ENCODE assay signal across 17 cellular contexts in the genomic region with DNA sequence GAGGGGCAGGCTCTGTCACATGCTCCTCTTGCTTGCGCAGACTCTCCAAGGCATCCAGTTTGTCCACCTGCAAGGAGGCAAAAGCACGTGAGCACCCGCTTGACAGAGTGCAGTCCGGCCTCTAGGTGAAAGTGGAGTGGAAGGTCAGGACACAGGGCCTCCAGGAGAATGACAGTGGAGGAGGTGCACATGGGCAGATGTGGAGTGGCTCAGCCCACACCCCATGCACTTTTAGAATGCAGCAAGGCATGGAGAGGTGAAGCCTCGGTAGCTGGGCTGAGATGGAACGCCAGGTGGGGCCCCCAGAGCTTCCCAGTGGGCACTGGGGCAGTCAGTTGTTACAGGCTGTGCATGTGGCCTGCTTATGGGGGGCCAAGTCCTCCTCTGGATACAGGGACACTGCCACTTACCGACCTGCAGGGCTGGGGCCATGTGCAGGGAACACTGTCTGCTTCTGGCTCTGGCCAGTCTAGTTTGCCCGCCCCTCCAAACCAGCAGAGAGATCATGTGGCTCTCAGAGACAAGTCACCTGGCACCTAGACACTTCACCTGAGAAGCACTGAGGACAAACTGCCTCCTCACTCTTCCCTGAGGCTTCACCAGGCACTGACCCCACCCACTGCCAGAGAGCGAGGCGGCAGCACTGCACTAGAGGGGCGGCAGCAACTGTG. TPM values are rescaled to one million over a fixed set of nuclear protein-coding genes. Genes with fewer than 3 reads are reported as not detected.
DNase-seq lines count a peak whose midpoint lies in the region; ATAC-seq, FAIRE-seq and TF ChIP-seq lines count a peak whose summit lies in the region.
"Had no signal": no experiment of that assay in that cellular context is flagged by ENCODE, and none has a peak within 500 bp of the region (broad histone marks: within the 10 kb centered on the region; RNA-seq: fewer than 3 reads in every experiment).

No MANE protein-coding gene starts in this region.

- H3K36me3 Mint-ChIP-seq in activated naive CD4-positive, alpha-beta T cell treated with anti-CD3 and anti-CD28 coated beads for 36 hours (ENCODE audit: low read depth) = no peaks in the 10 kb centered on the region
- H3K36me3 Mint-ChIP-seq in activated naive CD4-positive, alpha-beta T cell treated with anti-CD3 and anti-CD28 coated beads, Interleukin-2, amount 10 ng/mL, durations not matched to agents 7 days and 5 days = no peaks in the 10 kb centered on the region
- no peaks in the 10 kb centered on the region for H3K36me3 Mint-ChIP-seq in T-helper 17 cell (ENCODE audit: low read depth)
- H3K36me3 Mint-ChIP-seq in neural progenitor cell = no peaks in the 10 kb centered on the region

- H3K9ac ChIP-seq in K562 (ENCODE audit: insufficient read depth in 1 of 2, low read depth in 2 of 2, low read length in 2 of 2) = peak overlapping the region in 1 of 2 experiments; percentile 96; a peak in 2 of 4 replicates
- no peak overlapping the region for H3K9ac ChIP-seq in neural progenitor cell

- no TSS peak for BruUV-seq in K562 (replicated peaks; lab: Mats Ljungman, UMichigan)

- POLR2A ChIA-PET in K562 (lab: Yijun Ruan, JAX) = interaction anchor here (0.6 to 11.1 kb wide), 4 partner anchors 14 to 779 kb away, joined by 3 to 191 read pairs (median 4); no protein-coding TSS in a partner anchor

- H4K20me1 ChIP-seq in K562 (replicated peaks; ENCODE audit: control insufficient read depth, insufficient read depth, low read length) = peaks cover 4% of the 10 kb centered on the region; the same call in 1 of the 2 replicates
- H4K20me1 ChIP-seq in neural progenitor cell (ENCODE audit: low read depth) = peaks cover 24% of the 10 kb centered on the region

- H2AFZ ChIP-seq in K562 (ENCODE audit: low read depth, low read length) (no peak overlapping the region), neural progenitor cell (replicated peaks) (no peak overlapping the region)
- H2AFZ ChIP-seq: PC-9 had no signal

- peaks cover 2% of the 10 kb centered on the region for H3K9me1 ChIP-seq in K562 (ENCODE audit: control insufficient read depth, insufficient read depth, low read length)

- H3K9me3 ChIP-seq in T-helper 17 cell (ENCODE audit: control insufficient read depth, low read length, poor library complexity, severe bottlenecking) (no peaks in the 10 kb centered on the region), K562 (replicated peaks; ENCODE audit: control insufficient read depth, insufficient read depth, low read depth, low read length) (no peaks in the 10 kb centered on the region), neural progenitor cell (ENCODE audit: low read depth) (no peaks in the 10 kb centered on the region)
- H3K9me3 ChIP-seq: A549; BLaER1 treated with 17β-estradiol and CSF1 and Interleukin-3, amounts not matched to agents 10 nM and 100 nM had no signal

- H3K4me2 ChIP-seq in K562 (ENCODE audit: insufficient read depth, low read length) = no peak overlapping the region
- H3K4me2 ChIP-seq in neural progenitor cell = no peak overlapping the region
- H3K4me2 ChIP-seq: A549, PC-9 had no signal

- TF ChIP-seq CTCF in K562 (IDR thresholded peaks at IDR 0.05 in 2 of 3, conservative IDR thresholded peaks at IDR 0.05 in 1 of 3; ENCODE audit: insufficient read depth in 2 of 3, low read depth in 1 of 3, low read length in 3 of 3) (no peak), neural progenitor cell (IDR thresholded peaks at IDR 0.05) (no peak)

- H3K36me3 ChIP-seq in K562 (ENCODE audit: control insufficient read depth, insufficient read depth, low read length) = peaks cover 16% of the 10 kb centered on the region; the same call in 2 of the 3 replicates
- no peaks in the 10 kb centered on the region for H3K36me3 ChIP-seq in neural progenitor cell

- CTCF ChIA-PET in activated naive CD4-positive, alpha-beta T cell treated with anti-CD3 and anti-CD28 coated beads for 36 hours (lab: Charles Lee) = no interaction called here
- CTCF ChIA-PET in activated naive CD4-positive, alpha-beta T cell treated with anti-CD3 and anti-CD28 coated beads, Interleukin-2, amount 10 ng/mL, durations not matched to agents 7 days and 5 days (lab: Charles Lee) = interaction anchor here (1.0 to 1.5 kb wide), 3 partner anchors 294 to 449 kb away, joined by 4 to 9 read pairs (median 4); no protein-coding TSS in a partner anchor
- CTCF ChIA-PET in K562 (lab: Yijun Ruan, JAX; ENCODE audit: low intra/inter-chr PET ratio) = interaction anchor here (0.5 to 2.6 kb wide), 3 partner anchors 24 to 537 kb away, joined by 3 to 31 read pairs (median 7); no protein-coding TSS in a partner anchor

- peaks cover 21% of the 10 kb centered on the region for H3F3A ChIP-seq in neural progenitor cell (ENCODE audit: low read depth)

- H3K27me3 ChIP-seq in K562 (ENCODE audit: control insufficient read depth in 2 of 2, insufficient read depth in 2 of 2, low read length in 2 of 2) = peaks cover 15 to 38% of the 10 kb centered on the region in 2 experiments; a peak in 4 of 5 replicates
- H3K27me3 ChIP-seq in neural progenitor cell = peaks cover 8% of the 10 kb centered on the region
- H3K27me3 ChIP-seq: BLaER1 treated with 17β-estradiol and CSF1 and Interleukin-3, amounts not matched to agents 10 nM and 100 nM had no signal

- ATAC-seq in T-helper 17 cell = no peak
- ATAC-seq in K562 = no peak
- ATAC-seq: A549, HCT116 had no signal

- 48% methylated on average over 11 of the region's 11 CpGs for WGBS in K562 (ENCODE audit: insufficient coverage, low coverage, missing lambda C conversion rate)

- H3K4me1 Mint-ChIP-seq in activated naive CD4-positive, alpha-beta T cell treated with anti-CD3 and anti-CD28 coated beads for 36 hours (ENCODE audit: low read depth) = peaks cover 24% of the 10 kb centered on the region
- H3K4me1 Mint-ChIP-seq in activated naive CD4-positive, alpha-beta T cell treated with anti-CD3 and anti-CD28 coated beads, Interleukin-2, amount 10 ng/mL, durations not matched to agents 7 days and 5 days = peaks cover 29% of the 10 kb centered on the region
- H3K4me1 Mint-ChIP-seq in T-helper 17 cell (peaks cover 15% of the 10 kb centered on the region), neural progenitor cell (peaks cover 15% of the 10 kb centered on the region)

- H3K79me2 ChIP-seq in K562 (ENCODE audit: control insufficient read depth, insufficient read depth, low read length) = peaks cover 25% of the 10 kb centered on the region
- H3K79me2 ChIP-seq in neural progenitor cell (ENCODE audit: low read depth) = peaks cover 14% of the 10 kb centered on the region

- H3K27ac Mint-ChIP-seq in activated naive CD4-positive, alpha-beta T cell treated with anti-CD3 and anti-CD28 coated beads for 36 hours = peak overlapping the region; percentile 46
- no peak overlapping the region for H3K27ac Mint-ChIP-seq in activated naive CD4-positive, alpha-beta T cell treated with anti-CD3 and anti-CD28 coated beads, Interleukin-2, amount 10 ng/mL, durations not matched to agents 7 days and 5 days
- H3K27ac Mint-ChIP-seq in T-helper 17 cell = peak overlapping the region; percentile 81
- no peak overlapping the region for H3K27ac Mint-ChIP-seq in neural progenitor cell

- peaks cover 24 to 87% of the 10 kb centered on the region in 2 experiments for H3K4me1 ChIP-seq in K562 (replicated peaks in 1 of 2; ENCODE audit: control insufficient read depth in 2 of 2, insufficient read depth in 2 of 2, low read length in 2 of 2)
- peaks cover 7% of the 10 kb centered on the region for H3K4me1 ChIP-seq in neural progenitor cell

- in situ Hi-C loops in K562 (cut with MboI) = no loop called here

- no peak overlapping the region for H3K4me3 ChIP-seq in K562
- H3K4me3 ChIP-seq in neural progenitor cell = no peak overlapping the region
- H3K4me3 ChIP-seq: A549; BLaER1 treated with 17β-estradiol and CSF1 and Interleukin-3, amounts not matched to agents 10 nM and 100 nM; PC-9 had no signal

- TF ChIP-seq EP300 in K562 (IDR thresholded peaks at IDR 0.05; ENCODE audit: low read length) = no peak

- H3K27ac ChIP-seq in K562 (ENCODE audit: extremely low read depth, low read depth, low read length) (no peak overlapping the region), neural progenitor cell (no peak overlapping the region)
- H3K27ac ChIP-seq: A549; BLaER1 treated with 17β-estradiol and CSF1 and Interleukin-3, amounts not matched to agents 10 nM and 100 nM; PC-9 had no signal

- DNase-seq in activated naive CD4-positive, alpha-beta T cell treated with anti-CD3 and anti-CD28 coated beads for 36 hours = no peak
- DNase-seq in activated naive CD4-positive, alpha-beta T cell treated with anti-CD3 and anti-CD28 coated beads, Interleukin-2, amount 10 ng/mL, durations not matched to agents 7 days and 5 days = no peak
- DNase-seq in T-helper 17 cell (no peak), K562 (ENCODE audit: extremely low read depth in 1 of 4, low spot score in 3 of 4) (no peak), neural progenitor cell (ENCODE audit: low spot score) (peak; percentile 1), NCI-H524 (lab: John Stamatoyannopoulos, UW) (no peak), midbrain (lab: John Stamatoyannopoulos, UW) (no peak)
- no peak for DNase-seq in stimulated activated CD4-positive, alpha-beta T cell treated with anti-CD3 and anti-CD28 coated beads, Interleukin-2, amount 100 ng/mL, for 24 hours
- DNase-seq: DMS79 treated with DMSO at 0.1 percent for 48 hours, NCI-H187 treated with DMSO at 0.1 percent for 48 hours, NCI-H2171 treated with DMSO at 0.1 percent for 48 hours, PC-9 had no signal

- H3K27me3 Mint-ChIP-seq in activated naive CD4-positive, alpha-beta T cell treated with anti-CD3 and anti-CD28 coated beads for 36 hours (ENCODE audit: low read depth) = no peaks in the 10 kb centered on the region
- peaks cover 32% of the 10 kb centered on the region for H3K27me3 Mint-ChIP-seq in activated naive CD4-positive, alpha-beta T cell treated with anti-CD3 and anti-CD28 coated beads, Interleukin-2, amount 10 ng/mL, durations not matched to agents 7 days and 5 days
- H3K27me3 Mint-ChIP-seq in T-helper 17 cell (no peaks in the 10 kb centered on the region), neural progenitor cell (ENCODE audit: insufficient read depth, low read depth) (peaks cover 3% of the 10 kb centered on the region)

- intact Hi-C loops in activated naive CD4-positive, alpha-beta T cell treated with anti-CD3 and anti-CD28 coated beads for 36 hours (cut with micrococcal nuclease) = no loop called here
- intact Hi-C loops in K562 (cut with micrococcal nuclease) = no loop called here

- TF ChIP-seq RAD21 in K562 (CRISPR knock-in tag; conservative IDR thresholded peaks at IDR 0.05 in 1 of 2, IDR thresholded peaks at IDR 0.05 in 1 of 2) = no peak

- H3K9me3 Mint-ChIP-seq in activated naive CD4-positive, alpha-beta T cell treated with anti-CD3 and anti-CD28 coated beads for 36 hours = no peaks in the 10 kb centered on the region
- H3K9me3 Mint-ChIP-seq in activated naive CD4-positive, alpha-beta T cell treated with anti-CD3 and anti-CD28 coated beads, Interleukin-2, amount 10 ng/mL, durations not matched to agents 7 days and 5 days = no peaks in the 10 kb centered on the region
- H3K9me3 Mint-ChIP-seq in neural progenitor cell = no peaks in the 10 kb centered on the region

- no peak overlapping the region for H3K4me3 Mint-ChIP-seq in activated naive CD4-positive, alpha-beta T cell treated with anti-CD3 and anti-CD28 coated beads for 36 hours
- no peak overlapping the region for H3K4me3 Mint-ChIP-seq in activated naive CD4-positive, alpha-beta T cell treated with anti-CD3 and anti-CD28 coated beads, Interleukin-2, amount 10 ng/mL, durations not matched to agents 7 days and 5 days
- no peak overlapping the region for H3K4me3 Mint-ChIP-seq in T-helper 17 cell
- H3K4me3 Mint-ChIP-seq in neural progenitor cell = no peak overlapping the region

- TF ChIP-seq POLR2A in K562 (conservative IDR thresholded peaks at IDR 0.05) = no peak

- FAIRE-seq in K562 (lab: Jason Lieb, UNC) = no peak
- FAIRE-seq: A549 had no signal

RNA-seq across cellular contexts. Expression of a gene that starts 2.3 kb away (rescaled TPM):
- 10 to 100 TPM; 54.0 to 58.4 TPM for total RNA-seq in activated naive CD4-positive, alpha-beta T cell treated with anti-CD3 and anti-CD28 coated beads for 36 hours
- total RNA-seq in T-helper 17 cell (10 to 100 TPM; 18.4 to 21.3 TPM), K562 (2014; rRNA removed) (329 and 469 TPM in 2 replicates), K562 (2014; rRNA removed; fragmentation: Illumina TruSeq; extraction: Trizol) (54.3 and 89.6 TPM in 2 replicates), K562 (2015; rRNA removed; fragmentation: Illumina TruSeq; extraction: Trizol) (109 and 119 TPM in 2 replicates), K562 (2021) (399 and 408 TPM in 2 replicates), neural progenitor cell (ENCODE audit: low replicate concordance) (28.6 and 97.0 TPM in 2 replicates)
- 34.4 and 107 TPM in 2 replicates for total RNA-seq in K562 (2011; cell fraction: chromatin; rRNA removed; ENCODE audit: low replicate concordance)
- 114 and 122 TPM in 2 replicates for total RNA-seq in K562 (2011; cell fraction: nucleolus; rRNA removed)
- 76.8 and 81.5 TPM in 2 replicates for total RNA-seq in K562 (2011; cell fraction: nucleoplasm; rRNA removed)
- polyA plus RNA-seq in K562 (2011; rRNA removed) (110 and 216 TPM in 2 replicates), K562 (2014; fragmentation: Illumina TruSeq; extraction: Trizol) (183 and 239 TPM in 2 replicates), K562 (2014; fragmentation: Nextera tagmentation; extraction: Ambion mirVana) (10 to 100 TPM; 11.0 to 23.7 TPM), K562 (2014; rRNA removed) (248 and 262 TPM in 2 replicates)
- polyA plus RNA-seq in K562 (2011; cell fraction: cytosol; rRNA removed) = 329 and 368 TPM in 2 replicates
- 294 and 343 TPM in 2 replicates for polyA plus RNA-seq in K562 (2011; cell fraction: nucleus; rRNA removed)
- polyA plus RNA-seq in K562 (2012) = 272 and 330 TPM in 2 replicates
- 64.7 and 77.1 TPM in 2 replicates for polyA minus RNA-seq in K562 (2011; rRNA and poly(A)+ RNA removed)
- 103 and 287 TPM in 2 replicates for polyA minus RNA-seq in K562 (2011; cell fraction: cytosol; rRNA and poly(A)+ RNA removed)
- polyA minus RNA-seq in K562 (2011; cell fraction: nucleus; rRNA and poly(A)+ RNA removed) = 46.3 and 88.1 TPM in 2 replicates

RNA-seq across cellular contexts. Expression of a gene that starts 30.8 kb away (rescaled TPM):
- not detected for total RNA-seq in activated naive CD4-positive, alpha-beta T cell treated with anti-CD3 and anti-CD28 coated beads for 36 hours
- not detected for total RNA-seq in T-helper 17 cell
- not detected in 2 replicates for total RNA-seq in K562 (2011; cell fraction: chromatin; rRNA removed; ENCODE audit: low replicate concordance)
- not detected in 2 replicates for total RNA-seq in K562 (2011; cell fraction: nucleolus; rRNA removed)
- total RNA-seq in K562 (2011; cell fraction: nucleoplasm; rRNA removed) = not detected in 2 replicates
- not detected in 2 replicates for total RNA-seq in K562 (2014; rRNA removed)
- not detected in 2 replicates for total RNA-seq in K562 (2014; rRNA removed; fragmentation: Illumina TruSeq; extraction: Trizol)
- total RNA-seq in K562 (2015; rRNA removed; fragmentation: Illumina TruSeq; extraction: Trizol) = not detected in 2 replicates
- not detected in 2 replicates for total RNA-seq in K562 (2021)
- not detected in 2 replicates for polyA plus RNA-seq in K562 (2011; rRNA removed)
- not detected in 2 replicates for polyA plus RNA-seq in K562 (2011; cell fraction: cytosol; rRNA removed)
- polyA plus RNA-seq in K562 (2011; cell fraction: nucleus; rRNA removed) = not detected in 2 replicates
- polyA plus RNA-seq in K562 (2012) = not detected in 2 replicates
- not detected in 2 replicates for polyA plus RNA-seq in K562 (2014; fragmentation: Illumina TruSeq; extraction: Trizol)
- not detected for polyA plus RNA-seq in K562 (2014; fragmentation: Nextera tagmentation; extraction: Ambion mirVana)
- not detected in 2 replicates for polyA plus RNA-seq in K562 (2014; rRNA removed)
- polyA minus RNA-seq in K562 (2011; rRNA and poly(A)+ RNA removed) = not detected in 2 replicates
- not detected in 2 replicates for polyA minus RNA-seq in K562 (2011; cell fraction: cytosol; rRNA and poly(A)+ RNA removed)
- polyA minus RNA-seq in K562 (2011; cell fraction: nucleus; rRNA and poly(A)+ RNA removed) = not detected in 2 replicates
- total RNA-seq in neural progenitor cell (ENCODE audit: low replicate concordance) = not detected in 2 replicates
- total RNA-seq: NCI-H460, PC-9 had no signal
- polyA plus RNA-seq: A549 had no signal

RNA-seq across cellular contexts. Expression of a gene that starts 36.4 kb away (rescaled TPM):
- 10 to 100 TPM in 1 of 2 experiments, 1 to 10 TPM in 1; 9.9 to 11.0 TPM for total RNA-seq in activated naive CD4-positive, alpha-beta T cell treated with anti-CD3 and anti-CD28 coated beads for 36 hours
- total RNA-seq in T-helper 17 cell (10 to 100 TPM; 34.7 to 46.5 TPM), K562 (2014; rRNA removed) (42.5 and 47.4 TPM in 2 replicates), K562 (2014; rRNA removed; fragmentation: Illumina TruSeq; extraction: Trizol) (9.4 and 10.7 TPM in 2 replicates), K562 (2015; rRNA removed; fragmentation: Illumina TruSeq; extraction: Trizol) (28.3 and 30.9 TPM in 2 replicates), K562 (2021) (51.3 and 52.8 TPM in 2 replicates), neural progenitor cell (ENCODE audit: low replicate concordance) (7.2 and 12.5 TPM in 2 replicates)
- 22.9 and 43.9 TPM in 2 replicates for total RNA-seq in K562 (2011; cell fraction: chromatin; rRNA removed; ENCODE audit: low replicate concordance)
- total RNA-seq in K562 (2011; cell fraction: nucleolus; rRNA removed) = 30.7 and 33.7 TPM in 2 replicates
- 20.2 and 27.2 TPM in 2 replicates for total RNA-seq in K562 (2011; cell fraction: nucleoplasm; rRNA removed)
- polyA plus RNA-seq in K562 (2011; rRNA removed) (26.8 and 44.0 TPM in 2 replicates), K562 (2014; fragmentation: Illumina TruSeq; extraction: Trizol) (23.6 and 41.0 TPM in 2 replicates), K562 (2014; fragmentation: Nextera tagmentation; extraction: Ambion mirVana) (1 to 10 TPM in 1 of 2 experiments, under 1 TPM in 1; 0.70 to 1.9 TPM), K562 (2014; rRNA removed) (47.1 and 58.1 TPM in 2 replicates)
- polyA plus RNA-seq in K562 (2011; cell fraction: cytosol; rRNA removed) = 44.3 and 59.3 TPM in 2 replicates
- polyA plus RNA-seq in K562 (2011; cell fraction: nucleus; rRNA removed) = 50.0 and 63.7 TPM in 2 replicates
- polyA plus RNA-seq in K562 (2012) = 34.4 and 35.2 TPM in 2 replicates
- polyA minus RNA-seq in K562 (2011; rRNA and poly(A)+ RNA removed) = 11.3 and 13.6 TPM in 2 replicates
- polyA minus RNA-seq in K562 (2011; cell fraction: cytosol; rRNA and poly(A)+ RNA removed) = 16.3 and 30.8 TPM in 2 replicates
- 11.7 and 24.3 TPM in 2 replicates for polyA minus RNA-seq in K562 (2011; cell fraction: nucleus; rRNA and poly(A)+ RNA removed)

RNA-seq across cellular contexts. Expression of a gene that starts 49.8 kb away (rescaled TPM):
- total RNA-seq in activated naive CD4-positive, alpha-beta T cell treated with anti-CD3 and anti-CD28 coated beads for 36 hours = not detected
- total RNA-seq in T-helper 17 cell (under 1 TPM; 0.20 to 0.29 TPM), K562 (2014; rRNA removed) (not detected in 2 replicates), K562 (2014; rRNA removed; fragmentation: Illumina TruSeq; extraction: Trizol) (not detected in 2 replicates), K562 (2015; rRNA removed; fragmentation: Illumina TruSeq; extraction: Trizol) (not detected in 2 replicates), K562 (2021) (not detected in 2 replicates), neural progenitor cell (ENCODE audit: low replicate concordance) (not detected in 2 replicates)
- total RNA-seq in K562 (2011; cell fraction: chromatin; rRNA removed; ENCODE audit: low replicate concordance) = 0.21 TPM in 1 of 2 replicates, not detected in the other
- total RNA-seq in K562 (2011; cell fraction: nucleolus; rRNA removed) = not detected in 2 replicates
- 0.22 TPM in 1 of 2 replicates, not detected in the other for total RNA-seq in K562 (2011; cell fraction: nucleoplasm; rRNA removed)
- polyA plus RNA-seq in K562 (2011; rRNA removed) (not detected in 2 replicates), K562 (2014; fragmentation: Illumina TruSeq; extraction: Trizol) (not detected in 2 replicates), K562 (2014; fragmentation: Nextera tagmentation; extraction: Ambion mirVana) (not detected), K562 (2014; rRNA removed) (0.04 TPM in 1 of 2 replicates, not detected in the other)
- 0.04 TPM in 1 of 2 replicates, not detected in the other for polyA plus RNA-seq in K562 (2011; cell fraction: cytosol; rRNA removed)
- 0.10 TPM in 1 of 2 replicates, not detected in the other for polyA plus RNA-seq in K562 (2011; cell fraction: nucleus; rRNA removed)
- not detected in 2 replicates for polyA plus RNA-seq in K562 (2012)
- polyA minus RNA-seq in K562 (2011; rRNA and poly(A)+ RNA removed) = not detected in 2 replicates
- not detected in 2 replicates for polyA minus RNA-seq in K562 (2011; cell fraction: cytosol; rRNA and poly(A)+ RNA removed)
- polyA minus RNA-seq in K562 (2011; cell fraction: nucleus; rRNA and poly(A)+ RNA removed) = not detected in 2 replicates
- total RNA-seq: G401, NCI-H460, PC-9 had no signal
- polyA plus RNA-seq: A549 had no signal

RNA-seq across cellular contexts. Expression of a gene that starts 58.7 kb away (rescaled TPM):
- total RNA-seq in activated naive CD4-positive, alpha-beta T cell treated with anti-CD3 and anti-CD28 coated beads for 36 hours = 10 to 100 TPM; 15.4 to 16.4 TPM
- total RNA-seq in T-helper 17 cell (10 to 100 TPM; 37.7 TPM), K562 (2014; rRNA removed) (62.9 and 79.7 TPM in 2 replicates), K562 (2014; rRNA removed; fragmentation: Illumina TruSeq; extraction: Trizol) (25.0 and 31.7 TPM in 2 replicates), K562 (2015; rRNA removed; fragmentation: Illumina TruSeq; extraction: Trizol) (52.2 and 56.7 TPM in 2 replicates), K562 (2021) (101 and 103 TPM in 2 replicates), neural progenitor cell (ENCODE audit: low replicate concordance) (20.6 and 50.9 TPM in 2 replicates)
- 104 and 237 TPM in 2 replicates for total RNA-seq in K562 (2011; cell fraction: chromatin; rRNA removed; ENCODE audit: low replicate concordance)
- total RNA-seq in K562 (2011; cell fraction: nucleolus; rRNA removed) = 233 and 250 TPM in 2 replicates
- total RNA-seq in K562 (2011; cell fraction: nucleoplasm; rRNA removed) = 163 and 192 TPM in 2 replicates
- polyA plus RNA-seq in K562 (2011; rRNA removed) (45.6 and 65.3 TPM in 2 replicates), K562 (2014; fragmentation: Illumina TruSeq; extraction: Trizol) (56.7 and 59.7 TPM in 2 replicates), K562 (2014; fragmentation: Nextera tagmentation; extraction: Ambion mirVana) (under 1 TPM; 0.69 to 0.70 TPM), K562 (2014; rRNA removed) (54.1 and 56.4 TPM in 2 replicates)
- 87.9 and 92.8 TPM in 2 replicates for polyA plus RNA-seq in K562 (2011; cell fraction: cytosol; rRNA removed)
- polyA plus RNA-seq in K562 (2011; cell fraction: nucleus; rRNA removed) = 96.5 and 99.6 TPM in 2 replicates
- polyA plus RNA-seq in K562 (2012) = 68.2 and 87.4 TPM in 2 replicates
- polyA minus RNA-seq in K562 (2011; rRNA and poly(A)+ RNA removed) = 59.4 and 60.5 TPM in 2 replicates
- 76.8 and 101 TPM in 2 replicates for polyA minus RNA-seq in K562 (2011; cell fraction: cytosol; rRNA and poly(A)+ RNA removed)
- 59.6 and 106 TPM in 2 replicates for polyA minus RNA-seq in K562 (2011; cell fraction: nucleus; rRNA and poly(A)+ RNA removed)

Comparison
In these comparisons a context has a peak if more than half of its experiments do, and no peak if none do; other contexts are left out.
1. H3K27ac Mint-ChIP-seq: peak in activated naive CD4-positive, alpha-beta T cell treated with anti-CD3 and anti-CD28 coated beads for 36 hours (single experiment) and T-helper 17 cell (single experiment); none in activated naive CD4-positive, alpha-beta T cell treated with anti-CD3 and anti-CD28 coated beads, Interleukin-2, amount 10 ng/mL, durations not matched to agents 7 days and 5 days (single experiment) and neural progenitor cell (single experiment).